ENCODE assay signal across 12 cellular contexts in the genomic region with DNA sequence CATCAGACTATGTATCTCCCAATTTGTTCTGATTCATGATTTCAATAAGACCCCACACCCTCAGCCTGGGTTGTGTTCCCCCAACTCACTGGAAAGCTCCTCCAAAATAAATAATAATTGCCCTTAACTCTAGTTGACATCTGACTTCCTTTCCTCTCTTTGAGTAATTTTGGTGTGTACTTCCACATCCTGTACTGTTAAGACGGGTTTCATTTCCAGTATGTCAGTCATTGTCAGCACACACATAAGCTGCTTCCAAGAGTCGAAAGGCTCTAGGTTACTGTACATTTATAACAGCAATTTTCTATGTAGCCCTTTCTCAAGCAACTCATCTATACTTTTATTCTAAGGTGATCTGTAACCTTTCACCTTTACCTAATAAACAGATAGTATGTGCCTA. TPM values are rescaled to one million over a fixed set of nuclear protein-coding genes. Genes with fewer than 3 reads are reported as not detected.
DNase-seq lines count a peak whose midpoint lies in the region; TF ChIP-seq lines count a peak whose summit lies in the region.
"Had no signal": no experiment of that assay in that cellular context is flagged by ENCODE, and none has a peak within 500 bp of the region (broad histone marks: within the 10 kb centered on the region; RNA-seq: fewer than 3 reads in every experiment).

No MANE protein-coding gene starts in this region.

- DNase-seq in SIG-M5 treated with dmso at 0.1 percent for 504 hours (lab: John Stamatoyannopoulos, UW; ENCODE audit: unreplicated experiment) (peak; percentile 12), SIG-M5 (lab: John Stamatoyannopoulos, UW) (no peak), epithelial cell of prostate (ENCODE audit: low read depth, low spot score) (no peak), spleen (no peak), NCI-H69 (lab: John Stamatoyannopoulos, UW) (no peak), NCI-H2171 treated with DMSO at 0.1 percent for 48 hours (lab: John Stamatoyannopoulos, UW) (no peak), SK-N-SH (no peak)
- DNase-seq in Jurkat, Clone E6-1 (ENCODE audit: low read depth, low spot score), result peak; percentile 32
- DNase-seq: activated effector memory CD4-positive, alpha-beta T cell treated with anti-CD3 and anti-CD28 coated beads, Interleukin-2, amount 50 U/mL, for 16 hours had no signal

- no peaks in the 10 kb centered on the region for H3K9me2 ChIP-seq in SK-N-SH

- no peak for TF ChIP-seq POLR2A in spleen (IDR thresholded peaks at IDR 0.05)

- no peak for TF ChIP-seq RAD21 in SK-N-SH (IDR thresholded peaks at IDR 0.05; ENCODE audit: low read length)

- no peak overlapping the region for H3K9ac ChIP-seq in SK-N-SH

- POLR2A ChIA-PET in SK-N-SH (lab: Yijun Ruan, JAX), result no interaction called here

- H3K9me3 ChIP-seq in spleen (no peaks in the 10 kb centered on the region), SK-N-SH (no peaks in the 10 kb centered on the region)

- H3K4me1 ChIP-seq in spleen (peaks cover 10 to 39% (median 24%) of the 10 kb centered on the region in 6 donors), SK-N-SH (ENCODE audit: control insufficient read depth in 1 of 2, insufficient read depth in 2 of 2, low read depth in 1 of 2, low read length in 1 of 2) (peaks cover 2 to 13% of the 10 kb centered on the region in 2 experiments)

- H2AFZ ChIP-seq in SK-N-SH (ENCODE audit: low read depth), result no peak overlapping the region

- H3K27me3 ChIP-seq in spleen (replicated peaks in 1 of 7) (no peaks in the 10 kb centered on the region), SK-N-SH (ENCODE audit: insufficient read depth) (no peaks in the 10 kb centered on the region)

- H3K27ac ChIP-seq in epithelial cell of prostate (peak overlapping the region; percentile 55), spleen (peak overlapping the region in 7 of 8 donors; percentile 52 to 85 (median 74)), SK-N-SH (ENCODE audit: low read depth in 2 of 2, low read length in 1 of 2) (no peak overlapping the region)
- H3K27ac ChIP-seq: 22Rv1 had no signal

- no peaks in the 10 kb centered on the region for H3K79me2 ChIP-seq in SK-N-SH (ENCODE audit: insufficient read depth)

- no peaks in the 10 kb centered on the region for H4K20me1 ChIP-seq in SK-N-SH (ENCODE audit: insufficient read depth)

- H3K4me3 ChIP-seq in Jurkat, Clone E6-1 (ENCODE audit: low read length), result no peak overlapping the region
- H3K4me3 ChIP-seq in spleen, result peak overlapping the region in 1 of 8 donors; percentile 28
- no peak overlapping the region for H3K4me3 ChIP-seq in SK-N-SH (ENCODE audit: low read depth in 2 of 2, low read length in 1 of 2)

- 0 to 11% (median 3%) methylated on average over 2 of the region's 2 CpGs for WGBS in spleen, 5 donors
- WGBS in SK-N-SH (ENCODE audit: low lambda C conversion rate), result 88% methylated on average over 2 of the region's 2 CpGs

- CTCF ChIA-PET in SK-N-SH (lab: Yijun Ruan, JAX), result interaction anchor here (1.3 to 2.3 kb wide), 2 partner anchors 9 to 20 kb away, joined by 3 to 7 read pairs; no protein-coding TSS in a partner anchor

- no peak overlapping the region for H3K4me2 ChIP-seq in SK-N-SH

- TF ChIP-seq CTCF in spleen (IDR thresholded peaks at IDR 0.05 in 8 of 11, conservative IDR thresholded peaks at IDR 0.05 in 3 of 11) (no peak), SK-N-SH (IDR thresholded peaks at IDR 0.05) (no peak)

- intact Hi-C loops in spleen (cut with DNase I; ENCODE audit: low total_unique reads), result no loop called here

- TF ChIP-seq EP300 in SK-N-SH (IDR thresholded peaks at IDR 0.05; ENCODE audit: borderline replicate concordance in 1 of 2, low read depth in 1 of 2, low read length in 1 of 2), result no peak

- H3K36me3 ChIP-seq in spleen (no peaks in the 10 kb centered on the region), SK-N-SH (replicated peaks in 1 of 2; ENCODE audit: control insufficient read depth in 1 of 2, insufficient read depth in 2 of 2, low read length in 1 of 2) (no peaks in the 10 kb centered on the region)

- H3F3A ChIP-seq in SK-N-SH (replicated peaks; ENCODE audit: insufficient read depth), result no peaks in the 10 kb centered on the region

TF ChIP-seq in SK-N-SH, 30 proteins besides CTCF, POLR2A, EP300 and RAD21:
- TF ChIP-seq FOSL2 (IDR thresholded peaks at IDR 0.05; ENCODE audit: borderline replicate concordance, low read depth) (no peak), RXRA (IDR thresholded peaks at IDR 0.05; ENCODE audit: borderline replicate concordance, low read depth) (no peak), MXI1 (IDR thresholded peaks at IDR 0.05; ENCODE audit: low read depth, low read length) (no peak), RFX5 (IDR thresholded peaks at IDR 0.05; ENCODE audit: low read length) (no peak), MEF2A (IDR thresholded peaks at IDR 0.05; ENCODE audit: borderline replicate concordance, low read depth) (no peak)
- TF ChIP-seq, protein P1, sequence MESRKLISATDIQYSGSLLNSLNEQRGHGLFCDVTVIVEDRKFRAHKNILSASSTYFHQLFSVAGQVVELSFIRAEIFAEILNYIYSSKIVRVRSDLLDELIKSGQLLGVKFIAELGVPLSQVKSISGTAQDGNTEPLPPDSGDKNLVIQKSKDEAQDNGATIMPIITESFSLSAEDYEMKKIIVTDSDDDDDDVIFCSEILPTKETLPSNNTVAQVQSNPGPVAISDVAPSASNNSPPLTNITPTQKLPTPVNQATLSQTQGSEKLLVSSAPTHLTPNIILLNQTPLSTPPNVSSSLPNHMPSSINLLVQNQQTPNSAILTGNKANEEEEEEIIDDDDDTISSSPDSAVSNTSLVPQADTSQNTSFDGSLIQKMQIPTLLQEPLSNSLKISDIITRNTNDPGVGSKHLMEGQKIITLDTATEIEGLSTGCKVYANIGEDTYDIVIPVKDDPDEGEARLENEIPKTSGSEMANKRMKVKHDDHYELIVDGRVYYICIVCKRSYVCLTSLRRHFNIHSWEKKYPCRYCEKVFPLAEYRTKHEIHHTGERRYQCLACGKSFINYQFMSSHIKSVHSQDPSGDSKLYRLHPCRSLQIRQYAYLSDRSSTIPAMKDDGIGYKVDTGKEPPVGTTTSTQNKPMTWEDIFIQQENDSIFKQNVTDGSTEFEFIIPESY (IDR thresholded peaks at IDR 0.05; ENCODE audit: borderline replicate concordance, low read depth), result no peak

RNA-seq across cellular contexts. Expression of a gene that starts 52.1 kb away (rescaled TPM):
- polyA plus RNA-seq in Jurkat, Clone E6-1 (2012; ENCODE audit: insufficient read depth, insufficient read length), result not detected
- total RNA-seq in spleen, result 10 to 100 TPM in 4 of 7 donors, 1 to 10 TPM in 3; 3.6 to 22.5 (median 10.8) TPM
- polyA plus RNA-seq in spleen (under 1 TPM; 0.74 to 0.99 (median 0.76) TPM), SK-N-SH (2012; rRNA removed) (not detected in 2 replicates)
- polyA plus RNA-seq in SK-N-SH (2012; cell fraction: cytosol; rRNA removed), result 0.01 and 0.07 TPM in 2 replicates
- not detected in 2 replicates for polyA plus RNA-seq in SK-N-SH (2012; cell fraction: nucleus; rRNA removed)
- total RNA-seq: G401, progenitor cell of endocrine pancreas had no signal

Comparison
In these comparisons a context has a peak if more than half of its experiments do, and no peak if none do; other contexts are left out.
1. DNase-seq: peak in SIG-M5 treated with dmso at 0.1 percent for 504 hours (single experiment) and Jurkat, Clone E6-1 (single experiment); none in SIG-M5 (single experiment), epithelial cell of prostate (single experiment), spleen (single experiment), NCI-H69 (single experiment), NCI-H2171 treated with DMSO at 0.1 percent for 48 hours (single experiment) and SK-N-SH (single experiment).
2. H3K27ac ChIP-seq: peak in epithelial cell of prostate (single experiment) and spleen (7 of 8); none in SK-N-SH (0 of 2).